In the genomic region with DNA sequence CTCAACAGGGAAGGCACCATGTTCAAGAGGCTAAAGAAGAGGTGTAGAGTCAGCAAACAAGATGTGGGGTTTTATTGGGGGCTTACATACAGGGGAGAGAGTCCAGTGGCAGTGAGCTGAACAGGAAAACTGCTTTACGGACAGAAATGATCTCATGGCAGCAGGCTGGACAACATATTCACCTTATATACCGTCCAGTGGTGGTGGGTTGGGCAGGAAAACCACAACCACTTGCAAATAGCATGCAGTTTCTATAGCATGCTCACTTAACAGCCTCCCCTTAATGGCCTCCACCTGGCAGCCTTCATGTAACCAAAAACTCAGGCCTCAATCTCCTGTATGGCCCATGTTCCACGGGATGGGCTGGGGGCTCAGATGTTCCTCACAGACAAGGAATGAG, we compare ENCODE assay signal across 23 cellular contexts. TPM values are rescaled to one million over a fixed set of nuclear protein-coding genes. Genes with fewer than 3 reads are reported as not detected.
DNase-seq lines count a peak whose midpoint lies in the region; ATAC-seq and TF ChIP-seq lines count a peak whose summit lies in the region.
"Had no signal": no experiment of that assay in that cellular context is flagged by ENCODE, and none has a peak within 500 bp of the region (broad histone marks: within the 10 kb centered on the region; RNA-seq: fewer than 3 reads in every experiment).

No MANE protein-coding gene starts in this region.

- H3K27ac ChIP-seq in caudate nucleus (ENCODE audit: low read depth, low read length), result no peak overlapping the region
- H3K27ac ChIP-seq: C4-2B, transverse colon had no signal

- H3K36me3 Mint-ChIP-seq in activated T-cell treated with anti-CD3 and anti-CD28 coated beads, Interleukin-2, amount 50 U/mL, for 72 hours (ENCODE audit: insufficient read depth in 2 of 2), result peaks cover 25 to 38% of the 10 kb centered on the region in 2 donors
- peaks cover 83% of the 10 kb centered on the region for H3K36me3 Mint-ChIP-seq in activated CD8-positive, alpha-beta T cell treated with anti-CD3 and anti-CD28 coated beads, Interleukin-2, amount 10 ng/mL, durations not matched to agents 7 days and 5 days (ENCODE audit: low read depth)
- H3K36me3 Mint-ChIP-seq in stimulated activated effector memory CD8-positive, alpha-beta T cell treated with anti-CD3 and anti-CD28 coated beads, Interleukin-12 subunit alpha, Interleukin-12 subunit beta, amount 100 ng/mL, for 72 hours, result peaks cover 1% of the 10 kb centered on the region

- CTCF ChIA-PET in activated CD8-positive, alpha-beta T cell treated with anti-CD3 and anti-CD28 coated beads, Interleukin-2, amount 10 ng/mL, durations not matched to agents 7 days and 5 days (lab: Charles Lee), result interaction anchor here (0.5 to 4.0 kb wide), 7 partner anchors 11 to 187 kb away, joined by 3 to 17 read pairs (median 4); no protein-coding TSS in a partner anchor

- no peak for DNase-seq in activated T-cell treated with anti-CD3 and anti-CD28 coated beads, Interleukin-2, amount 50 U/mL, for 72 hours
- no peak for DNase-seq in activated T-cell treated with anti-CD3 and anti-CD28 coated beads, Interleukin-2, amount 50 U/mL, for 1 hour
- no peak for DNase-seq in activated CD8-positive, alpha-beta T cell treated with anti-CD3 and anti-CD28 coated beads, Interleukin-2, amount 10 ng/mL, durations not matched to agents 7 days and 5 days
- no peak for DNase-seq in stimulated activated effector memory CD8-positive, alpha-beta T cell treated with anti-CD3 and anti-CD28 coated beads, Interleukin-12 subunit alpha, Interleukin-12 subunit beta, amount 100 ng/mL, for 72 hours (ENCODE audit: low spot score in 2 of 2)
- DNase-seq in cortex of kidney (lab: John Stamatoyannopoulos, UW) (no peak), GM10266 (ENCODE audit: extremely low spot score) (no peak), caudate nucleus (lab: John Stamatoyannopoulos, UW) (no peak)
- DNase-seq: ACHN; activated CD4-positive, CD25-positive, alpha-beta regulatory T cell treated with anti-CD3 and anti-CD28 coated beads, Interleukin-2, amount 50 U/mL, for 72 hours; amygdala; central memory CD4-positive, alpha-beta T cell; MV-4-11; NCI-H2029; NCI-H524; nucleus accumbens; SHP77 treated with DMSO at 0.1 percent for 48 hours; T-helper 9 cell; transverse colon had no signal

- peaks cover 75% of the 10 kb centered on the region for H3K4me1 Mint-ChIP-seq in activated T-cell treated with anti-CD3 and anti-CD28 coated beads, Interleukin-2, amount 50 U/mL, for 72 hours (ENCODE audit: low read depth)
- H3K4me1 Mint-ChIP-seq in activated CD8-positive, alpha-beta T cell treated with anti-CD3 and anti-CD28 coated beads, Interleukin-2, amount 10 ng/mL, durations not matched to agents 7 days and 5 days (ENCODE audit: low read depth), result peaks cover 73% of the 10 kb centered on the region
- peaks cover 55% of the 10 kb centered on the region for H3K4me1 Mint-ChIP-seq in stimulated activated effector memory CD8-positive, alpha-beta T cell treated with anti-CD3 and anti-CD28 coated beads, Interleukin-12 subunit alpha, Interleukin-12 subunit beta, amount 100 ng/mL, for 72 hours

- H3K9me3 Mint-ChIP-seq in activated T-cell treated with anti-CD3 and anti-CD28 coated beads, Interleukin-2, amount 50 U/mL, for 72 hours, result no peaks in the 10 kb centered on the region
- no peaks in the 10 kb centered on the region for H3K9me3 Mint-ChIP-seq in activated CD8-positive, alpha-beta T cell treated with anti-CD3 and anti-CD28 coated beads, Interleukin-2, amount 10 ng/mL, durations not matched to agents 7 days and 5 days (ENCODE audit: insufficient read depth)
- H3K9me3 Mint-ChIP-seq in stimulated activated effector memory CD8-positive, alpha-beta T cell treated with anti-CD3 and anti-CD28 coated beads, Interleukin-12 subunit alpha, Interleukin-12 subunit beta, amount 100 ng/mL, for 72 hours, result no peaks in the 10 kb centered on the region

- TF ChIP-seq CTCF in GM10266 (IDR thresholded peaks at IDR 0.05; ENCODE audit: control insufficient read depth, insufficient read depth, low read depth, missing control alignments), result no peak

- no peak for ATAC-seq in activated T-cell treated with anti-CD3 and anti-CD28 coated beads, Interleukin-2, amount 50 U/mL, for 72 hours (replicated peaks in 1 of 2)
- ATAC-seq in HG02610 (IDR thresholded peaks at IDR 0.05; ENCODE audit: unreplicated experiment), result peak; percentile 38
- ATAC-seq in activated CD8-positive, alpha-beta T cell treated with anti-CD3 and anti-CD28 coated beads, Interleukin-2, amount 10 ng/mL, durations not matched to agents 7 days and 5 days, result no peak
- ATAC-seq in stimulated activated effector memory CD8-positive, alpha-beta T cell treated with anti-CD3 and anti-CD28 coated beads, Interleukin-12 subunit alpha, Interleukin-12 subunit beta, amount 100 ng/mL, for 72 hours, result no peak
- ATAC-seq: K562 had no signal

- no peaks in the 10 kb centered on the region for H3K27me3 Mint-ChIP-seq in activated T-cell treated with anti-CD3 and anti-CD28 coated beads, Interleukin-2, amount 50 U/mL, for 72 hours (ENCODE audit: low read depth)
- no peaks in the 10 kb centered on the region for H3K27me3 Mint-ChIP-seq in activated CD8-positive, alpha-beta T cell treated with anti-CD3 and anti-CD28 coated beads, Interleukin-2, amount 10 ng/mL, durations not matched to agents 7 days and 5 days (ENCODE audit: low read depth)

- peak overlapping the region; percentile 38 for H3K27ac Mint-ChIP-seq in activated T-cell treated with anti-CD3 and anti-CD28 coated beads, Interleukin-2, amount 50 U/mL, for 72 hours
- peak overlapping the region; percentile 35 for H3K27ac Mint-ChIP-seq in activated CD8-positive, alpha-beta T cell treated with anti-CD3 and anti-CD28 coated beads, Interleukin-2, amount 10 ng/mL, durations not matched to agents 7 days and 5 days
- H3K27ac Mint-ChIP-seq in stimulated activated effector memory CD8-positive, alpha-beta T cell treated with anti-CD3 and anti-CD28 coated beads, Interleukin-12 subunit alpha, Interleukin-12 subunit beta, amount 100 ng/mL, for 72 hours, result peak overlapping the region; percentile 33

- POLR2A ChIA-PET in activated CD8-positive, alpha-beta T cell treated with anti-CD3 and anti-CD28 coated beads, Interleukin-2, amount 10 ng/mL, durations not matched to agents 7 days and 5 days (lab: Charles Lee), result interaction anchor here (0.6 kb wide), 1 partner anchor 206 kb away, joined by 3 read pairs; no protein-coding TSS in a partner anchor

- peak overlapping the region; percentile 62 to 75 for H3K4me3 Mint-ChIP-seq in activated T-cell treated with anti-CD3 and anti-CD28 coated beads, Interleukin-2, amount 50 U/mL, for 72 hours
- peak overlapping the region; percentile 2 for H3K4me3 Mint-ChIP-seq in activated CD8-positive, alpha-beta T cell treated with anti-CD3 and anti-CD28 coated beads, Interleukin-2, amount 10 ng/mL, durations not matched to agents 7 days and 5 days
- H3K4me3 Mint-ChIP-seq in stimulated activated effector memory CD8-positive, alpha-beta T cell treated with anti-CD3 and anti-CD28 coated beads, Interleukin-12 subunit alpha, Interleukin-12 subunit beta, amount 100 ng/mL, for 72 hours, result peak overlapping the region; percentile 6

RNA-seq across cellular contexts. Expression of a gene that starts 5.4 kb away (rescaled TPM):
- total RNA-seq in activated T-cell treated with anti-CD3 and anti-CD28 coated beads, Interleukin-2, amount 50 U/mL, for 72 hours, result 10 to 100 TPM; 84.2 to 99.5 TPM
- total RNA-seq in activated CD8-positive, alpha-beta T cell treated with anti-CD3 and anti-CD28 coated beads, Interleukin-2, amount 10 ng/mL, durations not matched to agents 7 days and 5 days, result 10 to 100 TPM; 52.6 to 55.3 TPM
- total RNA-seq: Daoy, H7 had no signal

Comparison
In these comparisons a context has a peak if more than half of its experiments do, and no peak if none do; other contexts are left out.
1. H3K4me3 Mint-ChIP-seq: peak in every context shown above with its lines; median percentile 68 in activated T-cell treated with anti-CD3 and anti-CD28 coated beads, Interleukin-2, amount 50 U/mL, for 72 hours; 6 in stimulated activated effector memory CD8-positive, alpha-beta T cell treated with anti-CD3 and anti-CD28 coated beads, Interleukin-12 subunit alpha, Interleukin-12 subunit beta, amount 100 ng/mL, for 72 hours; 2 in activated CD8-positive, alpha-beta T cell treated with anti-CD3 and anti-CD28 coated beads, Interleukin-2, amount 10 ng/mL, durations not matched to agents 7 days and 5 days.